8 cellular contexts compared by ENCODE assay signal in the genomic region with DNA sequence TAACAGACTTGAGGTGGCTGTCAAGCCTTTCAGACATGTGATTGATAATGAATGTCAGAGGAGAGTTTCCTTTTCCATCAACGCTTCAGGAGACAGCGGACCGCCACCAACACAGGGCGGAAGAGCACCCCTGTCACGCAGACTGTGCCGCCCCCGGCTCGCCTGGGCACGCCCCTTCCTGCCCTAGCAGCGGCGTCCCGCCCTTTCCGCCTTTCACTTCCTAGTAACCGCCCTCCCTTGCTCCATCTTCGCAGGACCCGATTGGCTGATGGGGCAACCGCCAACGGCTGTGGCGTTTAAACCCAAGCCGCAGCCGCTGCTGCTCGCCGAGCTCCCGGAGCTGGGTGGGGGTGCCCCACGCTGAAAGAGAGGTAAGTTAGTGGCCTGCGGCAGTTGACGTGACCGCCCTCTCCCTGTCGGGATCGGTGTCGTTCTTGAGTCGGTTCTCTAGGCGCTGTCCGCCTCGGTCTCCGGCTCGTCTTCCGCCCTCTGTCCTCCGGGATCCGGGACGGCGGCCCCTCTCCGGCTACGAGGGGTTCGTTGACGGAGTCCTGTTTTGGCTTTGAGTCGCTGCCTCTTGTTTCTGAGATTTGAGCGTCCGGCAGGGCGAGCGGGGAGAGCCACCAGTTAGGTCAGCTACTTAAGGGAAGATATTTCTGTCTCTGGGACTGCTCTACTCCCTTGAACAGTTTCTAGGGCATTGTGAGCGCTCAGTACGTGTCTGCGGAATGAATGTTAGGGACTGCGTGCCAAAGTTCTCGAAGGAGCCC. TPM values are rescaled to one million over a fixed set of nuclear protein-coding genes. Genes with fewer than 3 reads are reported as not detected.
DNase-seq lines count a peak whose midpoint lies in the region; ATAC-seq, FAIRE-seq and TF ChIP-seq lines count a peak whose summit lies in the region.

A gene with protein sequence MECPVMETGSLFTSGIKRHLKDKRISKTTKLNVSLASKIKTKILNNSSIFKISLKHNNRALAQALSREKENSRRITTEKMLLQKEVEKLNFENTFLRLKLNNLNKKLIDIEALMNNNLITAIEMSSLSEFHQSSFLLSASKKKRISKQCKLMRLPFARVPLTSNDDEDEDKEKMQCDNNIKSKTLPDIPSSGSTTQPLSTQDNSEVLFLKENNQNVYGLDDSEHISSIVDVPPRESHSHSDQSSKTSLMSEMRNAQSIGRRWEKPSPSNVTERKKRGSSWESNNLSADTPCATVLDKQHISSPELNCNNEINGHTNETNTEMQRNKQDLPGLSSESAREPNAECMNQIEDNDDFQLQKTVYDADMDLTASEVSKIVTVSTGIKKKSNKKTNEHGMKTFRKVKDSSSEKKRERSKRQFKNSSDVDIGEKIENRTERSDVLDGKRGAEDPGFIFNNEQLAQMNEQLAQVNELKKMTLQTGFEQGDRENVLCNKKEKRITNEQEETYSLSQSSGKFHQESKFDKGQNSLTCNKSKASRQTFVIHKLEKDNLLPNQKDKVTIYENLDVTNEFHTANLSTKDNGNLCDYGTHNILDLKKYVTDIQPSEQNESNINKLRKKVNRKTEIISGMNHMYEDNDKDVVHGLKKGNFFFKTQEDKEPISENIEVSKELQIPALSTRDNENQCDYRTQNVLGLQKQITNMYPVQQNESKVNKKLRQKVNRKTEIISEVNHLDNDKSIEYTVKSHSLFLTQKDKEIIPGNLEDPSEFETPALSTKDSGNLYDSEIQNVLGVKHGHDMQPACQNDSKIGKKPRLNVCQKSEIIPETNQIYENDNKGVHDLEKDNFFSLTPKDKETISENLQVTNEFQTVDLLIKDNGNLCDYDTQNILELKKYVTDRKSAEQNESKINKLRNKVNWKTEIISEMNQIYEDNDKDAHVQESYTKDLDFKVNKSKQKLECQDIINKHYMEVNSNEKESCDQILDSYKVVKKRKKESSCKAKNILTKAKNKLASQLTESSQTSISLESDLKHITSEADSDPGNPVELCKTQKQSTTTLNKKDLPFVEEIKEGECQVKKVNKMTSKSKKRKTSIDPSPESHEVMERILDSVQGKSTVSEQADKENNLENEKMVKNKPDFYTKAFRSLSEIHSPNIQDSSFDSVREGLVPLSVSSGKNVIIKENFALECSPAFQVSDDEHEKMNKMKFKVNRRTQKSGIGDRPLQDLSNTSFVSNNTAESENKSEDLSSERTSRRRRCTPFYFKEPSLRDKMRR (plus strand): TSS at position 326 of the 770 bp plus-strand sequence. CDS start 6,769 bp downstream, outside the sequence.

- peak; percentile 96 for FAIRE-seq in GM19239 (lab: Jason Lieb, UNC)

- H3K9me3 ChIP-seq in BE2C, result no peaks in the 10 kb centered on the region

- TF ChIP-seq CTCF in BE2C (IDR thresholded peaks at IDR 0.05; ENCODE audit: low read depth, low read length), result no peak

- H3K4me3 ChIP-seq in BE2C (ENCODE audit: low read depth, low read length), result peak within 1 kb of the TSS; percentile 97

- ATAC-seq in HG03442 (IDR thresholded peaks at IDR 0.05; ENCODE audit: unreplicated experiment), result peak; percentile 99

- H3K27me3 ChIP-seq in BE2C, result no peaks in the 10 kb centered on the region

- peaks cover 6% of the 10 kb centered on the region; the same call in 1 of the 2 replicates for H3K4me1 ChIP-seq in BE2C

- no peaks in the 10 kb centered on the region for H3K36me3 ChIP-seq in BE2C

- DNase-seq in BE2C, result peak; percentile 97
- DNase-seq in GM19239 (ENCODE audit: insufficient read length, low spot score), result peak; percentile 78
- peak; percentile 91 for DNase-seq in NCI-H510A treated with DMSO at 0.1 percent for 48 hours (lab: John Stamatoyannopoulos, UW)
- peak; percentile 93 for DNase-seq in activated CD4-positive, alpha-beta T cell treated with anti-CD3 and anti-CD28 coated beads for 1 hour
- peak; percentile 98 for DNase-seq in cerebellum (ENCODE audit: low spot score)
- DNase-seq in islet precursor cell, result peak; percentile 98
- peak; percentile 95 to 97 (median 96) for DNase-seq in stimulated activated CD4-positive, alpha-beta T cell treated with anti-CD3 and anti-CD28 coated beads, Interleukin-12 subunit alpha, Interleukin-12 subunit beta, amount 100 ng/mL, for 48 hours (ENCODE audit: low read depth in 2 of 3, low spot score in 1 of 3)

RNA-seq across cellular contexts. Expression of the gene that starts here (rescaled TPM):
- polyA plus RNA-seq in BE2C (2012; ENCODE audit: insufficient read depth, insufficient read length, low read depth), result 2.2 TPM
- 13.9 TPM for total RNA-seq in cerebellum

Comparison
In these comparisons a context has a peak if more than half of its experiments do, and no peak if none do; other contexts are left out.
1. Peak in every context shown above with its lines: DNase-seq, ATAC-seq and H3K4me3 ChIP-seq.